ENCODE assay signal across 13 cellular contexts in the genomic region with DNA sequence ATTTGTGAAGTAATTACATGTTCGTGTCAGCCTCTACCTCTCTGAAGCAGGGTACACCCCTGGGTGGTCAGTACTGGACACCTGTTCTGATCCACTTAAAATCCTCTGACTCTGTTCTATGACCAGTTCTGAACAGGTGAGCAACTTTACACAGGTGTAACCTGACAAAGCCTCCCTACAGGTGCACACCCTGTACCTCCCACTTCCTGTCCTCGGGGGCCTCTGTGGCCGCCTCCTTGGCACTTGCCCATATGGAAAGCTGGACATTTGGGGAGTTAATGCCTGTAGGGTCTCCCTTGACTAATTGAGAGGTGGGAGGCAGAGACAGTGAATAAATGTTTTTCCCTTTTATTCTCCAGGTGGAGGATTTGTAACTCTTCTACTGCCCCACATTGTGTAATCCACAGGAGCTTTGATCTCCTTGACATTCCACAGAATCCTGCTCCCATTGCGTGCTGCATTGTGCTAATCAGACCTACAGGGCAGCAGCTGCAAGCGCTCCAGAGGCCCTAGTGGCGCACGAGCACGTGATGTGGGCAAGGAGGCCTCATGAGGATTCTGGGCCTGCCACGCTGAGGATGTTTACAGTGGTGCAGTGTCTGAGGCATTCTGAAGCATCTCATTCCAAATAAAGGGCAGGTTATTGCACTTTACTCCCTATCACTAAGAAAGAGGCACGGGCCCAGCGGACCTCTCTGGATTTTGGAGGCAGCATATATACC. TPM values are rescaled to one million over a fixed set of nuclear protein-coding genes. Genes with fewer than 3 reads are reported as not detected.
A peak's percentile ranks its signal among the peaks of the same experiment; 100 is the strongest.
DNase-seq lines count a peak whose midpoint lies in the region; ATAC-seq and TF ChIP-seq lines count a peak whose summit lies in the region.
"Had no signal": no experiment of that assay in that cellular context is flagged by ENCODE, and none has a peak within 500 bp of the region (broad histone marks: within the 10 kb centered on the region; RNA-seq: fewer than 3 reads in every experiment).

No MANE protein-coding gene starts in this region.

- TF ChIP-seq CTCF in mammary epithelial cell (conservative IDR thresholded peaks at IDR 0.05 in 1 of 2, IDR thresholded peaks at IDR 0.05 in 1 of 2; ENCODE audit: extremely low read depth in 1 of 2, insufficient read depth in 1 of 2, low read depth in 1 of 2, low read length in 2 of 2) = no peak

- H3K9me3 ChIP-seq in mesenchymal stem cell (ENCODE audit: control insufficient read depth, low read length) (no peaks in the 10 kb centered on the region), mammary epithelial cell (replicated peaks; ENCODE audit: insufficient read depth, low read length) (no peaks in the 10 kb centered on the region)
- H3K9me3 ChIP-seq: HAP-1 had no signal

- H3K9ac ChIP-seq in mesenchymal stem cell (ENCODE audit: low read length) = no peak overlapping the region
- no peak overlapping the region for H3K9ac ChIP-seq in mammary epithelial cell (ENCODE audit: insufficient read depth, low read length)

- no peak overlapping the region for H2BK120ac ChIP-seq in mesenchymal stem cell (ENCODE audit: low read depth, low read length)

- no peak overlapping the region for H4K8ac ChIP-seq in mesenchymal stem cell (ENCODE audit: low read length)

- no peak overlapping the region for H3K4ac ChIP-seq in mesenchymal stem cell (ENCODE audit: low read depth in 1 of 2, low read length in 2 of 2)

- in situ Hi-C loops in mammary epithelial cell (cut with MboI; ENCODE audit: low sequenced_read_pairs in 2 of 2) = no loop called here

- H3K14ac ChIP-seq in mesenchymal stem cell (ENCODE audit: low read length in 2 of 2) = peak overlapping the region in 1 of 2 experiments; percentile 35

- dilution Hi-C loops in mammary epithelial cell (cut with HindIII; ENCODE audit: low sequenced_read_pairs) = no loop called here

- CTCF ChIA-PET in mammary epithelial cell (lab: Charles Lee; ENCODE audit: low non-redundant PET) = interaction anchor here (0.5 kb wide), 1 partner anchor 23 kb away, joined by 5 read pairs; no protein-coding TSS in a partner anchor

- WGBS in mesenchymal stem cell = 79% methylated on average over 11 of the region's 11 CpGs
- WGBS in mammary epithelial cell (ENCODE audit: low coverage, missing lambda C conversion rate) = 54% methylated on average over 11 of the region's 11 CpGs

- no peak overlapping the region for H2AK5ac ChIP-seq in mesenchymal stem cell (ENCODE audit: low read length, severe bottlenecking)

- no peak overlapping the region for H3K27ac ChIP-seq in mesenchymal stem cell (ENCODE audit: low read length, poor library complexity, severe bottlenecking)
- H3K27ac ChIP-seq in mammary epithelial cell (ENCODE audit: insufficient read depth, low read depth, low read length) = no peak overlapping the region

- H3K79me1 ChIP-seq in mesenchymal stem cell (replicated peaks; ENCODE audit: low read length, poor library complexity, severe bottlenecking) = no peaks in the 10 kb centered on the region

- H3K4me1 ChIP-seq in mesenchymal stem cell (ENCODE audit: control insufficient read depth, insufficient read depth, low read depth, low read length) (no peaks in the 10 kb centered on the region), mammary epithelial cell (ENCODE audit: insufficient read depth, low read length) (no peaks in the 10 kb centered on the region)

- no peaks in the 10 kb centered on the region for H4K20me1 ChIP-seq in mammary epithelial cell (ENCODE audit: insufficient read depth, low read length)

- peak overlapping the region; percentile 37 for H2BK15ac ChIP-seq in mesenchymal stem cell (ENCODE audit: low read depth, poor library complexity, severe bottlenecking)

- H2AFZ ChIP-seq in mesenchymal stem cell (ENCODE audit: low read depth, low read length) (no peak overlapping the region), mammary epithelial cell (ENCODE audit: low read depth, low read length) (no peak overlapping the region)

- peaks cover 18 to 51% of the 10 kb centered on the region in 2 experiments for H3K36me3 ChIP-seq in mesenchymal stem cell (ENCODE audit: control insufficient read depth in 1 of 2, insufficient read depth in 2 of 2, low read depth in 1 of 2, low read length in 2 of 2)
- H3K36me3 ChIP-seq in mammary epithelial cell (ENCODE audit: insufficient read depth, low read length) = no peaks in the 10 kb centered on the region

- no peak overlapping the region for H3K18ac ChIP-seq in mesenchymal stem cell (ENCODE audit: low read depth in 1 of 2, low read length in 2 of 2)

- no peak overlapping the region for H3K4me2 ChIP-seq in mesenchymal stem cell (ENCODE audit: low read length, poor library complexity, severe bottlenecking)
- no peak overlapping the region for H3K4me2 ChIP-seq in mammary epithelial cell (ENCODE audit: insufficient read depth, low read depth, low read length)

- intact Hi-C loops in mammary epithelial cell (cut with micrococcal nuclease) = no loop called here

- H3K27me3 ChIP-seq in mesenchymal stem cell (ENCODE audit: control insufficient read depth in 1 of 2, insufficient read depth in 1 of 2, low read length in 2 of 2) (peaks cover 0 to 4% of the 10 kb centered on the region in 2 experiments), mammary epithelial cell (ENCODE audit: insufficient read depth, low read length) (peaks cover 2% of the 10 kb centered on the region)
- H3K27me3 ChIP-seq: dorsolateral prefrontal cortex had no signal

- no peak for ATAC-seq in GM18519 (IDR thresholded peaks at IDR 0.05; ENCODE audit: low FRiP score, unreplicated experiment)

- peak overlapping the region in 1 of 2 experiments; percentile 6 for H2BK12ac ChIP-seq in mesenchymal stem cell (ENCODE audit: low read length in 2 of 2)

- no peak overlapping the region for H2BK5ac ChIP-seq in mesenchymal stem cell (ENCODE audit: low read depth, low read length, poor library complexity, severe bottlenecking)

- BruUV-seq in mammary epithelial cell (replicated peaks; lab: Mats Ljungman, UMichigan) = no TSS peak

- H4K91ac ChIP-seq in mesenchymal stem cell (ENCODE audit: low read length) = no peak overlapping the region

- no peaks in the 10 kb centered on the region for H3K79me2 ChIP-seq in mammary epithelial cell (ENCODE audit: insufficient read depth, low read length)

- H3K4me3 ChIP-seq in mesenchymal stem cell (ENCODE audit: insufficient read depth in 1 of 2, low read depth in 1 of 2, low read length in 2 of 2) = no peak overlapping the region
- no peak overlapping the region for H3K4me3 ChIP-seq in mammary epithelial cell (replicated peaks in 1 of 3; ENCODE audit: insufficient read depth in 1 of 3, low read depth in 2 of 3, low read length in 3 of 3)
- H3K4me3 ChIP-seq: dorsolateral prefrontal cortex, HAP-1 had no signal

- H3K23ac ChIP-seq in mesenchymal stem cell (ENCODE audit: low read length in 2 of 2) = no peak overlapping the region

- DNase-seq in COR-L47 (lab: John Stamatoyannopoulos, UW) (peak; percentile 75), NCI-H2107 (lab: John Stamatoyannopoulos, UW) (peak; percentile 86), astrocyte of the hippocampus (ENCODE audit: low read depth, low spot score) (peak; percentile 45), mesenchymal stem cell (peak; percentile 78), hepatic stellate cell (ENCODE audit: low spot score) (no peak), mammary epithelial cell (no peak), iPS-NIHi7 (ENCODE audit: extremely low spot score) (no peak)
- DNase-seq: activated naive CD4-positive, alpha-beta T cell treated with anti-CD3 and anti-CD28 coated beads for 36 hours; immature natural killer cell; NCI-H446 treated with DMSO at 0.1 percent for 48 hours had no signal

RNA-seq across cellular contexts. Expression of a gene that starts 45.8 kb away (rescaled TPM):
- polyA plus RNA-seq in mesenchymal stem cell (2013, experiment 1 of 2) = not detected
- 0.04 TPM for polyA plus RNA-seq in mesenchymal stem cell (2013, experiment 2 of 2)
- total RNA-seq in mammary epithelial cell = not detected
- polyA plus RNA-seq in mammary epithelial cell = not detected
- not detected for polyA minus RNA-seq in mammary epithelial cell

RNA-seq across cellular contexts. Expression of a gene that starts 48.6 kb away (rescaled TPM):
- 63.4 TPM for polyA plus RNA-seq in mesenchymal stem cell (2013, experiment 1 of 2)
- polyA plus RNA-seq in mesenchymal stem cell (2013, experiment 2 of 2) = 61.6 TPM
- 10 to 100 TPM; 13.8 to 39.7 TPM for total RNA-seq in mammary epithelial cell
- polyA plus RNA-seq in mammary epithelial cell = 9.5 TPM
- polyA minus RNA-seq in mammary epithelial cell = 7.1 TPM

Comparison
In these comparisons a context has a peak if more than half of its experiments do, and no peak if none do; other contexts are left out.
1. DNase-seq: peak in COR-L47 (single experiment), NCI-H2107 (single experiment), astrocyte of the hippocampus (single experiment) and mesenchymal stem cell (single experiment); none in hepatic stellate cell (single experiment), mammary epithelial cell (single experiment) and iPS-NIHi7 (single experiment).